19 cellular contexts compared by ENCODE assay signal in genomic region chr2:213411582-213412289, GRCh38.
"Had no signal": no experiment of that assay in that cellular context is flagged by ENCODE, and none has a peak within 500 bp of the region (broad histone marks: within the 10 kb centered on the region; RNA-seq: fewer than 3 reads in every experiment).

No MANE protein-coding gene starts in this region.

- H3K27me3 Mint-ChIP-seq: activated naive CD8-positive, alpha-beta T cell treated with anti-CD3 and anti-CD28 coated beads, Interleukin-2, amount 50 U/mL, for 24 hours had no signal

- H3K9me3 Mint-ChIP-seq: activated naive CD4-positive, alpha-beta T cell treated with anti-CD3 and anti-CD28 coated beads for 36 hours; activated naive CD8-positive, alpha-beta T cell treated with anti-CD3 and anti-CD28 coated beads, Interleukin-2, amount 50 U/mL, for 24 hours; activated T-helper 2 cell treated with anti-CD3 and anti-CD28 coated beads, Interferon-gamma antibody, Interleukin-2, Interleukin-4, amounts not matched to agents 10 μg/mL and 5 μg/mL and 100 μg/mL, durations not matched to agents 14 hours and 24 hours and 36 hours; memory B cell; nephron had no signal

- H3K36me3 ChIP-seq: left ventricle myocardium inferior had no signal

- H3K4me1 Mint-ChIP-seq: activated naive CD8-positive, alpha-beta T cell treated with anti-CD3 and anti-CD28 coated beads, Interleukin-2, amount 50 U/mL, for 24 hours; nephron; stimulated activated effector memory CD8-positive, alpha-beta T cell treated with anti-CD3 and anti-CD28 coated beads, Interleukin-12 subunit alpha, Interleukin-12 subunit beta, amount 100 ng/mL, for 72 hours had no signal

- H3K4me3 Mint-ChIP-seq: activated naive CD4-positive, alpha-beta T cell treated with anti-CD3 and anti-CD28 coated beads for 36 hours; activated naive CD8-positive, alpha-beta T cell treated with anti-CD3 and anti-CD28 coated beads, Interleukin-2, amount 50 U/mL, for 24 hours; memory B cell; nephron; stimulated activated effector memory CD8-positive, alpha-beta T cell treated with anti-CD3 and anti-CD28 coated beads, Interleukin-12 subunit alpha, Interleukin-12 subunit beta, amount 100 ng/mL, for 72 hours had no signal

- ATAC-seq: activated naive CD8-positive, alpha-beta T cell treated with anti-CD3 and anti-CD28 coated beads, Interleukin-2, amount 50 U/mL, for 24 hours; psoas muscle; stimulated activated effector memory CD8-positive, alpha-beta T cell treated with anti-CD3 and anti-CD28 coated beads, Interleukin-12 subunit alpha, Interleukin-12 subunit beta, amount 100 ng/mL, for 72 hours had no signal

- H3K27ac Mint-ChIP-seq: activated naive CD4-positive, alpha-beta T cell treated with anti-CD3 and anti-CD28 coated beads for 36 hours; activated naive CD8-positive, alpha-beta T cell treated with anti-CD3 and anti-CD28 coated beads, Interleukin-2, amount 50 U/mL, for 24 hours; activated T-helper 2 cell treated with anti-CD3 and anti-CD28 coated beads, Interferon-gamma antibody, Interleukin-2, Interleukin-4, amounts not matched to agents 10 μg/mL and 5 μg/mL and 100 μg/mL, durations not matched to agents 14 hours and 24 hours and 36 hours; memory B cell; nephron; stimulated activated effector memory CD8-positive, alpha-beta T cell treated with anti-CD3 and anti-CD28 coated beads, Interleukin-12 subunit alpha, Interleukin-12 subunit beta, amount 100 ng/mL, for 72 hours had no signal

- H3K27ac ChIP-seq: left ventricle myocardium inferior, psoas muscle had no signal

- DNase-seq: activated CD4-positive, CD25-positive, alpha-beta regulatory T cell treated with anti-CD3 and anti-CD28 coated beads, Interleukin-2, amount 50 U/mL, for 72 hours; activated naive CD4-positive, alpha-beta T cell treated with anti-CD3 and anti-CD28 coated beads for 36 hours; activated naive CD8-positive, alpha-beta T cell treated with anti-CD3 and anti-CD28 coated beads, Interleukin-2, amount 50 U/mL, for 24 hours; activated T-cell treated with anti-CD3 and anti-CD28 coated beads, Interleukin-2, amount 50 U/mL, for 1 hour; aorta; dermis blood vessel endothelial cell; erythroblast; islet precursor cell; left ventricle myocardium inferior; psoas muscle; stimulated activated CD4-positive, alpha-beta T cell treated with anti-CD3 and anti-CD28 coated beads, Interleukin-12 subunit alpha, Interleukin-12 subunit beta, amount 100 ng/mL, for 4 hours; stimulated activated CD4-positive, alpha-beta T cell treated with anti-CD3 and anti-CD28 coated beads, Interleukin-2, amount 100 ng/mL, for 24 hours; SW 1271; T-helper 9 cell had no signal

- H3K4me3 ChIP-seq: left ventricle myocardium inferior, psoas muscle had no signal

- H3K36me3 Mint-ChIP-seq: memory B cell; stimulated activated effector memory CD8-positive, alpha-beta T cell treated with anti-CD3 and anti-CD28 coated beads, Interleukin-12 subunit alpha, Interleukin-12 subunit beta, amount 100 ng/mL, for 72 hours had no signal

- H3K4me1 ChIP-seq: left ventricle myocardium inferior, psoas muscle had no signal

- FAIRE-seq: urothelium cell line had no signal

- H3K9me3 ChIP-seq: left ventricle myocardium inferior, psoas muscle had no signal
